Comparison of ENCODE assay signal across 1 cellular context in genomic region chr3:46701211-46701939, GRCh38.
TF ChIP-seq lines count a peak whose summit lies in the region.

TMIE (plus strand) TSS chr3:46701392; CDS start chr3:46701488, 96 bp downstream.

TF ChIP-seq in IMR-90, 13 proteins besides CTCF, POLR2A, EP300 and RAD21:
- TF ChIP-seq NFE2L2 (IDR thresholded peaks at IDR 0.05; ENCODE audit: low read depth, low read length) = no peak
- TF ChIP-seq CEBPB (IDR thresholded peaks at IDR 0.05; ENCODE audit: low read depth, low read length) = no peak
- TF ChIP-seq BHLHE40 (IDR thresholded peaks at IDR 0.05; ENCODE audit: low read depth, low read length) = no peak
- no peak for TF ChIP-seq MXI1 (IDR thresholded peaks at IDR 0.05; ENCODE audit: borderline replicate concordance, low read depth, low read length)
- TF ChIP-seq, protein P1, sequence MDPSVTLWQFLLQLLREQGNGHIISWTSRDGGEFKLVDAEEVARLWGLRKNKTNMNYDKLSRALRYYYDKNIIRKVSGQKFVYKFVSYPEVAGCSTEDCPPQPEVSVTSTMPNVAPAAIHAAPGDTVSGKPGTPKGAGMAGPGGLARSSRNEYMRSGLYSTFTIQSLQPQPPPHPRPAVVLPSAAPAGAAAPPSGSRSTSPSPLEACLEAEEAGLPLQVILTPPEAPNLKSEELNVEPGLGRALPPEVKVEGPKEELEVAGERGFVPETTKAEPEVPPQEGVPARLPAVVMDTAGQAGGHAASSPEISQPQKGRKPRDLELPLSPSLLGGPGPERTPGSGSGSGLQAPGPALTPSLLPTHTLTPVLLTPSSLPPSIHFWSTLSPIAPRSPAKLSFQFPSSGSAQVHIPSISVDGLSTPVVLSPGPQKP (IDR thresholded peaks at IDR 0.05; ENCODE audit: borderline replicate concordance, low read depth, low read length) = no peak
- no peak for TF ChIP-seq RFX5 (IDR thresholded peaks at IDR 0.05; ENCODE audit: low read depth, low read length)
- no peak for TF ChIP-seq MAZ (IDR thresholded peaks at IDR 0.05; ENCODE audit: borderline replicate concordance, low read depth, low read length)
- TF ChIP-seq MAFK (IDR thresholded peaks at IDR 0.05; ENCODE audit: low read depth, low read length) = no peak
- TF ChIP-seq, protein P2, sequence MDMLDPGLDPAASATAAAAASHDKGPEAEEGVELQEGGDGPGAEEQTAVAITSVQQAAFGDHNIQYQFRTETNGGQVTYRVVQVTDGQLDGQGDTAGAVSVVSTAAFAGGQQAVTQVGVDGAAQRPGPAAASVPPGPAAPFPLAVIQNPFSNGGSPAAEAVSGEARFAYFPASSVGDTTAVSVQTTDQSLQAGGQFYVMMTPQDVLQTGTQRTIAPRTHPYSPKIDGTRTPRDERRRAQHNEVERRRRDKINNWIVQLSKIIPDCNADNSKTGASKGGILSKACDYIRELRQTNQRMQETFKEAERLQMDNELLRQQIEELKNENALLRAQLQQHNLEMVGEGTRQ (IDR thresholded peaks at IDR 0.05; ENCODE audit: low read depth, low read length) = no peak
- no peak for TF ChIP-seq SMC3 (IDR thresholded peaks at IDR 0.05; ENCODE audit: low read depth, low read length)
- no peak for TF ChIP-seq FOS (IDR thresholded peaks at IDR 0.05; ENCODE audit: low read depth, low read length)
- no peak for TF ChIP-seq RCOR1 (IDR thresholded peaks at IDR 0.05; ENCODE audit: insufficient replicate concordance, low read length)
- TF ChIP-seq CHD1 (IDR thresholded peaks at IDR 0.05; ENCODE audit: low read depth, low read length) = no peak
